In genomic region chr19:40613669-40614594, GRCh38 we compare ENCODE assay signal across 8 cellular contexts. TPM values are rescaled to one million over a fixed set of nuclear protein-coding genes. Genes with fewer than 3 reads are reported as not detected.
DNase-seq lines count a peak whose midpoint lies in the region; ATAC-seq and TF ChIP-seq lines count a peak whose summit lies in the region.

No MANE protein-coding gene starts in this region.

- H3K27me3 ChIP-seq in H7 (ENCODE audit: control insufficient read depth, insufficient read depth, low read length) (peaks cover 32% of the 10 kb centered on the region), left lung (peaks cover 0 to 64% of the 10 kb centered on the region in 2 donors)

- peak overlapping the region; percentile 48 to 66 for H3K27ac ChIP-seq in left lung

- ATAC-seq in central memory CD8-positive, alpha-beta T cell (replicated peaks; ENCODE audit: extremely low read depth, poor library complexity, severe bottlenecking): peak; percentile 59
- peak; percentile 70 for ATAC-seq in left lung

- peak; percentile 81 for DNase-seq in CMK (ENCODE audit: low read depth)
- peak; percentile 97 for DNase-seq in H7
- peak; percentile 80 for DNase-seq in NCI-H2029 (lab: John Stamatoyannopoulos, UW)
- DNase-seq in activated CD4-positive, CD25-positive, alpha-beta regulatory T cell (lab: John Stamatoyannopoulos, UW): peak; percentile 74 to 85 (median 82)
- peak; percentile 77 to 78 for DNase-seq in central memory CD8-positive, alpha-beta T cell (ENCODE audit: low spot score in 2 of 2)
- peak; percentile 86 to 93 for DNase-seq in left lung
- peak; percentile 84 to 87 (median 85) for DNase-seq in stimulated activated CD4-positive, alpha-beta T cell treated with anti-CD3 and anti-CD28 coated beads, TNF-alpha, amount 100 ng/mL, for 4 hours (ENCODE audit: low read depth in 3 of 3)
- no peak for DNase-seq in HK-2 (ENCODE audit: unreplicated experiment)

- peak overlapping the region; percentile 84 for H3K4me3 ChIP-seq in H7 (ENCODE audit: insufficient read depth, low read depth, low read length)
- H3K4me3 ChIP-seq in left lung: peak overlapping the region; percentile 35 to 54

- no peaks in the 10 kb centered on the region for H3K9me3 Mint-ChIP-seq in central memory CD8-positive, alpha-beta T cell

- peak overlapping the region; percentile 85 for H3K27ac Mint-ChIP-seq in central memory CD8-positive, alpha-beta T cell (ENCODE audit: low read depth)

- H3K4me1 ChIP-seq in left lung: peaks cover 11 to 51% of the 10 kb centered on the region in 2 donors

- H3K4me3 Mint-ChIP-seq in central memory CD8-positive, alpha-beta T cell: peak overlapping the region; percentile 97

- no peaks in the 10 kb centered on the region for H3K27me3 Mint-ChIP-seq in central memory CD8-positive, alpha-beta T cell

- H3K36me3 Mint-ChIP-seq in central memory CD8-positive, alpha-beta T cell (ENCODE audit: insufficient read depth): peaks cover 13% of the 10 kb centered on the region

- no peak for TF ChIP-seq CTCF in left lung (IDR thresholded peaks at IDR 0.05)

- H3K9me3 ChIP-seq in left lung: no peaks in the 10 kb centered on the region

- peaks cover 61% of the 10 kb centered on the region for H3K4me1 Mint-ChIP-seq in central memory CD8-positive, alpha-beta T cell

- H3K36me3 ChIP-seq in H7 (replicated peaks; ENCODE audit: control insufficient read depth, insufficient read depth, low read length) (peaks cover 2% of the 10 kb centered on the region), left lung (peaks cover 0 to 1% of the 10 kb centered on the region in 2 donors)

- intact Hi-C loops in left lung (cut with DNase I): no loop called here

RNA-seq across cellular contexts. Expression of gene LTBP4, which starts 12.8 kb away (rescaled TPM):
- 54.6 and 83.1 TPM in 2 replicates for total RNA-seq in H7 (2014; rRNA removed; shearing (Covaris generic))
- 100 to 1,000 TPM; 151 to 181 TPM for total RNA-seq in left lung

RNA-seq across cellular contexts. Expression of gene SHKBP1, which starts 37.3 kb away (rescaled TPM):
- total RNA-seq in H7 (2014; rRNA removed; shearing (Covaris generic)): 52.3 and 58.2 TPM in 2 replicates
- 100 to 1,000 TPM in 1 of 2 donors, 10 to 100 TPM in 1; 73.9 to 122 TPM for total RNA-seq in left lung
